In the genomic region with DNA sequence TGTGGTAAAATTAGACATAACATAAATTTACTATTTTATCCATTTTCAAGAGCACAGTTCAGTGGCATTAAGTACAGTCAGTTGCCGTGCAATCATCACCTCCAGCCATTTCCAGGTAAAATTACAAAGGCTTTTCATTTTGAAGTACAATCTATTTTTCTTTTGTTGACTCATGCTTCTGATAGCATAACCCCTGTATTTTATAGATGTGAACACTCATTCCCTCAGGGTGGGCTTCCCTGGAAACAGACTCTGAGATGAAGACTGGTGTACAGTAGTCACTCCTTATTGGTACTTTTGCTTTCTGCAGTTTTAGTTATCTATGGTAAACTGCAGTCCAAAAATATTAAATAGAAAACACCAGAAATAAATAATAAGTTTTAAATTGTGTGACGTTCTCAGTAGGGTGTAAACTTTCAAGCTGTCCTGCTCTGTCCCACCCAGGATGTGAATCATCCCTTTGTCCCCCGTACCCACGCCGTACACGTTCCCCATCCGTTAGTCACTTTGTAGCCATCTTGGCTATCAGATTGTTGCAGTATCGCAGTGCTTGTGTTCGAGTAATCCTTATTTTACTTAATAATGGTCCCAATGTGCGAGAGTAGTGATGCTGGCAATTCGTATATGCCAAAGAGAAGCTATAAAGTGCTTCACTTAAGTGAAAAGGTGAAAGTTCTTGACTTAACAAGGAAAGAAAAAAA, we compare ENCODE assay signal across 1 cellular context.
TF ChIP-seq lines count a peak whose summit lies in the region.

No MANE protein-coding gene starts in this region.

TF ChIP-seq in GM23338, 12 proteins besides CTCF, POLR2A, EP300 and RAD21 (continued from another document):
- TF ChIP-seq, protein P1, sequence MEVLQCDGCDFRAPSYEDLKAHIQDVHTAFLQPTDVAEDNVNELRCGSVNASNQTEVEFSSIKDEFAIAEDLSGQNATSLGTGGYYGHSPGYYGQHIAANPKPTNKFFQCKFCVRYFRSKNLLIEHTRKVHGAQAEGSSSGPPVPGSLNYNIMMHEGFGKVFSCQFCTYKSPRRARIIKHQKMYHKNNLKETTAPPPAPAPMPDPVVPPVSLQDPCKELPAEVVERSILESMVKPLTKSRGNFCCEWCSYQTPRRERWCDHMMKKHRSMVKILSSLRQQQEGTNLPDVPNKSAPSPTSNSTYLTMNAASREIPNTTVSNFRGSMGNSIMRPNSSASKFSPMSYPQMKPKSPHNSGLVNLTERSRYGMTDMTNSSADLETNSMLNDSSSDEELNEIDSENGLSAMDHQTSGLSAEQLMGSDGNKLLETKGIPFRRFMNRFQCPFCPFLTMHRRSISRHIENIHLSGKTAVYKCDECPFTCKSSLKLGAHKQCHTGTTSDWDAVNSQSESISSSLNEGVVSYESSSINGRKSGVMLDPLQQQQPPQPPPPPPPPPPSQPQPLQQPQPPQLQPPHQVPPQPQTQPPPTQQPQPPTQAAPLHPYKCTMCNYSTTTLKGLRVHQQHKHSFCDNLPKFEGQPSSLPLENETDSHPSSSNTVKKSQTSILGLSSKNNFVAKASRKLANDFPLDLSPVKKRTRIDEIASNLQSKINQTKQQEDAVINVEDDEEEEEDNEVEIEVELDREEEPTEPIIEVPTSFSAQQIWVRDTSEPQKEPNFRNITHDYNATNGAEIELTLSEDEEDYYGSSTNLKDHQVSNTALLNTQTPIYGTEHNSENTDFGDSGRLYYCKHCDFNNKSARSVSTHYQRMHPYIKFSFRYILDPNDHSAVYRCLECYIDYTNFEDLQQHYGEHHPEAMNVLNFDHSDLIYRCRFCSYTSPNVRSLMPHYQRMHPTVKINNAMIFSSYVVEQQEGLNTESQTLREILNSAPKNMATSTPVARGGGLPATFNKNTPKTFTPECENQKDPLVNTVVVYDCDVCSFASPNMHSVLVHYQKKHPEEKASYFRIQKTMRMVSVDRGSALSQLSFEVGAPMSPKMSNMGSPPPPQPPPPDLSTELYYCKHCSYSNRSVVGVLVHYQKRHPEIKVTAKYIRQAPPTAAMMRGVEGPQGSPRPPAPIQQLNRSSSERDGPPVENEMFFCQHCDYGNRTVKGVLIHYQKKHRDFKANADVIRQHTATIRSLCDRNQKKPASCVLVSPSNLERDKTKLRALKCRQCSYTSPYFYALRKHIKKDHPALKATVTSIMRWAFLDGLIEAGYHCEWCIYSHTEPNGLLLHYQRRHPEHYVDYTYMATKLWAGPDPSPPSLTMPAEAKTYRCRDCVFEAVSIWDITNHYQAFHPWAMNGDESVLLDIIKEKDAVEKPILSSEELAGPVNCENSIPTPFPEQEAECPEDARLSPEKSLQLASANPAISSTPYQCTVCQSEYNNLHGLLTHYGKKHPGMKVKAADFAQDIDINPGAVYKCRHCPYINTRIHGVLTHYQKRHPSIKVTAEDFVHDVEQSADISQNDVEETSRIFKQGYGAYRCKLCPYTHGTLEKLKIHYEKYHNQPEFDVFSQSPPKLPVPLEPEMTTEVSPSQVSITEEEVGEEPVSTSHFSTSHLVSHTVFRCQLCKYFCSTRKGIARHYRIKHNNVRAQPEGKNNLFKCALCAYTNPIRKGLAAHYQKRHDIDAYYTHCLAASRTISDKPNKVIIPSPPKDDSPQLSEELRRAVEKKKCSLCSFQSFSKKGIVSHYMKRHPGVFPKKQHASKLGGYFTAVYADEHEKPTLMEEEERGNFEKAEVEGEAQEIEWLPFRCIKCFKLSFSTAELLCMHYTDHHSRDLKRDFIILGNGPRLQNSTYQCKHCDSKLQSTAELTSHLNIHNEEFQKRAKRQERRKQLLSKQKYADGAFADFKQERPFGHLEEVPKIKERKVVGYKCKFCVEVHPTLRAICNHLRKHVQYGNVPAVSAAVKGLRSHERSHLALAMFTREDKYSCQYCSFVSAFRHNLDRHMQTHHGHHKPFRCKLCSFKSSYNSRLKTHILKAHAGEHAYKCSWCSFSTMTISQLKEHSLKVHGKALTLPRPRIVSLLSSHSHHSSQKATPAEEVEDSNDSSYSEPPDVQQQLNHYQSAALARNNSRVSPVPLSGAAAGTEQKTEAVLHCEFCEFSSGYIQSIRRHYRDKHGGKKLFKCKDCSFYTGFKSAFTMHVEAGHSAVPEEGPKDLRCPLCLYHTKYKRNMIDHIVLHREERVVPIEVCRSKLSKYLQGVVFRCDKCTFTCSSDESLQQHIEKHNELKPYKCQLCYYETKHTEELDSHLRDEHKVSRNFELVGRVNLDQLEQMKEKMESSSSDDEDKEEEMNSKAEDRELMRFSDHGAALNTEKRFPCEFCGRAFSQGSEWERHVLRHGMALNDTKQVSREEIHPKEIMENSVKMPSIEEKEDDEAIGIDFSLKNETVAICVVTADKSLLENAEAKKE (CRISPR knock-in tag; IDR thresholded peaks at IDR 0.05) = no peak
- no peak for TF ChIP-seq NANOG (IDR thresholded peaks at IDR 0.05; ENCODE audit: borderline replicate concordance)
- TF ChIP-seq EZH2 (IDR thresholded peaks at IDR 0.05; ENCODE audit: low read depth, unreplicated experiment) = no peak
- TF ChIP-seq ZNF331 (CRISPR knock-in tag; IDR thresholded peaks at IDR 0.05; ENCODE audit: low read depth) = no peak
